In genomic region chr5:80967500-80968181, GRCh38 we compare ENCODE assay signal across 8 cellular contexts. TPM values are rescaled to one million over a fixed set of nuclear protein-coding genes. Genes with fewer than 3 reads are reported as not detected.
DNase-seq lines count a peak whose midpoint lies in the region; ATAC-seq and TF ChIP-seq lines count a peak whose summit lies in the region.

No MANE protein-coding gene starts in this region.

- H3K36me3 ChIP-seq in Panc1 (ENCODE audit: control insufficient read depth, insufficient read depth, low read length) = no peaks in the 10 kb centered on the region
- no peaks in the 10 kb centered on the region for H3K36me3 ChIP-seq in fibroblast of lung (ENCODE audit: control insufficient read depth, insufficient read depth, low read length)
- H3K36me3 ChIP-seq in sigmoid colon = no peaks in the 10 kb centered on the region

- TF ChIP-seq POLR2A in sigmoid colon (IDR thresholded peaks at IDR 0.05) = no peak
- no peak for TF ChIP-seq POLR2A in erythroblast (IDR thresholded peaks at IDR 0.05; ENCODE audit: low read length)

- DNase-seq in ELR (ENCODE audit: low read depth) = peak; percentile 99
- peak; percentile 93 for DNase-seq in Panc1 (ENCODE audit: low read depth, low spot score)
- peak; percentile 88 to 90 for DNase-seq in fibroblast of lung (ENCODE audit: low read depth in 2 of 2)
- peak; percentile 81 for DNase-seq in sigmoid colon
- DNase-seq in cerebellar cortex (ENCODE audit: low spot score) = no peak
- no peak for DNase-seq in erythroblast (lab: John Stamatoyannopoulos, UW)

- in situ Hi-C loops in Panc1 (cut with HindIII; ENCODE audit: low pct_unique_long_range_greater_than_20kb, low sequenced_read_pairs) = no loop called here

- H4K20me1 ChIP-seq in fibroblast of lung (ENCODE audit: control insufficient read depth, extremely low read depth, insufficient read depth, low read length) = no peaks in the 10 kb centered on the region

- BruUV-seq in Panc1 (replicated peaks; lab: Mats Ljungman, UMichigan) = no TSS peak

- CTCF ChIA-PET in Panc1 (lab: Charles Lee) = interaction anchor here (0.7 kb wide), 1 partner anchor 197 kb away, joined by 5 read pairs; no protein-coding TSS in a partner anchor

- peak overlapping the region; percentile 78 for H3K27ac ChIP-seq in Panc1 (ENCODE audit: low read length)
- H3K27ac ChIP-seq in fibroblast of lung (ENCODE audit: insufficient read depth, low read length) = peak overlapping the region; percentile 74
- H3K27ac ChIP-seq in sigmoid colon = peak overlapping the region; percentile 38 to 62 (median 46)

- H3K4me1 ChIP-seq in Panc1 (ENCODE audit: control insufficient read depth, insufficient read depth, low read length) (peaks cover 15% of the 10 kb centered on the region; the same call in 1 of the 2 replicates), fibroblast of lung (ENCODE audit: control insufficient read depth, extremely low read depth, insufficient read depth, low read length) (peaks cover 19% of the 10 kb centered on the region), sigmoid colon (peaks cover 0 to 15% (median 12%) of the 10 kb centered on the region in 4 donors)

- TF ChIP-seq EP300 in sigmoid colon (IDR thresholded peaks at IDR 0.05) = no peak

- no peaks in the 10 kb centered on the region for H3K27me3 ChIP-seq in Panc1 (ENCODE audit: control insufficient read depth, insufficient read depth, low read length)
- H3K27me3 ChIP-seq in fibroblast of lung (ENCODE audit: control insufficient read depth, insufficient read depth, low read length) = no peaks in the 10 kb centered on the region
- no peaks in the 10 kb centered on the region for H3K27me3 ChIP-seq in sigmoid colon

- intact Hi-C loops in Panc1 (cut with micrococcal nuclease; ENCODE audit: unreplicated experiment) = no loop called here
- intact Hi-C loops in sigmoid colon (cut with DNase I) = loop anchor here (10.0 kb wide), 2 partner anchors 97 to 227 kb away; no protein-coding TSS in a partner anchor

- WGBS in sigmoid colon, 2 donors = 31 to 63% methylated on average over 2 of the region's 2 CpGs

- TF ChIP-seq CTCF in Panc1 (IDR thresholded peaks at IDR 0.05) (no peak), fibroblast of lung (conservative IDR thresholded peaks at IDR 0.05 in 1 of 2, IDR thresholded peaks at IDR 0.05 in 1 of 2; ENCODE audit: low read depth in 1 of 2, low read length in 2 of 2) (no peak), sigmoid colon (IDR thresholded peaks at IDR 0.05) (no peak)

- peak overlapping the region; percentile 74 for H3K4me2 ChIP-seq in fibroblast of lung (ENCODE audit: extremely low read depth, insufficient read depth, low read length)

- peak; percentile 96 for ATAC-seq in Panc1
- ATAC-seq in HG03175 (IDR thresholded peaks at IDR 0.05; ENCODE audit: unreplicated experiment) = no peak
- ATAC-seq in HG02884 (IDR thresholded peaks at IDR 0.05; ENCODE audit: unreplicated experiment) = no peak

- H3K79me2 ChIP-seq in fibroblast of lung (ENCODE audit: control insufficient read depth, insufficient read depth, low read length) = peaks cover 24% of the 10 kb centered on the region

- H3K4me3 ChIP-seq in Panc1 (ENCODE audit: low read depth in 2 of 2, low read length in 2 of 2) (no peak overlapping the region), fibroblast of lung (replicated peaks in 1 of 4; ENCODE audit: control extremely low read depth in 1 of 4, insufficient read depth in 1 of 4, low read depth in 3 of 4, low read length in 4 of 4) (peak overlapping the region in 2 of 4 experiments; percentile 3 to 21), sigmoid colon (no peak overlapping the region)

- H3K9me3 ChIP-seq in Panc1 (ENCODE audit: control insufficient read depth, insufficient read depth, low read depth, low read length) (no peaks in the 10 kb centered on the region), fibroblast of lung (ENCODE audit: control insufficient read depth, insufficient read depth, low read depth, low read length) (no peaks in the 10 kb centered on the region), sigmoid colon (no peaks in the 10 kb centered on the region)

- H2AFZ ChIP-seq in fibroblast of lung (ENCODE audit: low read length) = no peak overlapping the region

- no peak overlapping the region for H3K9ac ChIP-seq in fibroblast of lung (ENCODE audit: insufficient read depth, low read length)

- POLR2A ChIA-PET in Panc1 (lab: Charles Lee) = interaction anchor here (0.7 kb wide), 1 partner anchor 12 kb away, joined by 3 read pairs; no protein-coding TSS in a partner anchor

RNA-seq across cellular contexts. Expression of gene RASGRF2, which starts 7.5 kb away (rescaled TPM):
- total RNA-seq in Panc1 (2021; ENCODE audit: unreplicated experiment) = 4.7 TPM
- 2.9 TPM for polyA plus RNA-seq in Panc1 (2012; ENCODE audit: insufficient read length)
- total RNA-seq in fibroblast of lung = 12.1 and 19.5 TPM in 2 replicates
- polyA plus RNA-seq in fibroblast of lung = 3.5 and 17.1 TPM in 2 replicates
- 2.3 and 10.4 TPM in 2 replicates for polyA plus RNA-seq in fibroblast of lung (2012)
- 2.6 and 17.9 TPM in 2 replicates for polyA minus RNA-seq in fibroblast of lung (ENCODE audit: low replicate concordance)
- total RNA-seq in sigmoid colon = 1 to 10 TPM; 6.8 to 9.5 (median 7.3) TPM
- polyA plus RNA-seq in sigmoid colon = 1 to 10 TPM in 1 of 3 donors, under 1 TPM in 2; under 0.01 to 1.9 (median 0.23) TPM

Comparison
In these comparisons a context has a peak if more than half of its experiments do, and no peak if none do; other contexts are left out.
1. DNase-seq: peak in ELR (single experiment), Panc1 (single experiment), fibroblast of lung (2 of 2) and sigmoid colon (single experiment); none in cerebellar cortex (single experiment) and erythroblast (0 of 2).
2. Peak in every context shown above with its lines, with median percentiles within 50 percentile points of each other: H3K27ac ChIP-seq.